8 cellular contexts compared by ENCODE assay signal in the genomic region with DNA sequence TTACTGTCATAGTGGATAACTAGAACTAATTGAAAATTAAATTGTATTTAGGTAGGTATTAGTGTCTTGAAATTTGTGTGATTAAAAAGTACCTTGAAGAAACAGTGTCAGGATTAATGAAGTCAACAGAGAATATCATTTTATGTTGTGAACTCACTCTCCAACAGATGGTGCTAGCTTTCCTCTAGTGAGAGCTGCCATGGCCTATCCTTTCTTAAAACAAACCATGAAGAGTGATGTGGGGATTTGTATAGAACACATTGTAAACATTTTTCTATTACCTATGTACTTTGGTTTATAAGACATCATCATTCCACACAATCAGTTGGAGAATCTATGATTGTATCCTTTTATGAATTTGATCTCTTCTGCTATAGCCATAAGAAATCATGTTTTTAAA. TPM values are rescaled to one million over a fixed set of nuclear protein-coding genes. Genes with fewer than 3 reads are reported as not detected.
DNase-seq lines count a peak whose midpoint lies in the region; ATAC-seq and TF ChIP-seq lines count a peak whose summit lies in the region.

No MANE protein-coding gene starts in this region.

- intact Hi-C loops in sciatic nerve (cut with DNase I) = no loop called here

- DNase-seq in ACHN (peak; percentile 53), ELR (ENCODE audit: low read depth) (peak; percentile 64), KBM-7 (peak; percentile 60), SK-MEL-5 (ENCODE audit: low read depth, low spot score) (peak; percentile 61), fibroblast of pulmonary artery (ENCODE audit: low read depth) (peak; percentile 56), sciatic nerve (ENCODE audit: low spot score) (no peak), NCI-H187 (lab: John Stamatoyannopoulos, UW) (no peak)

- ATAC-seq in sciatic nerve = peak; percentile 61
- no peak for ATAC-seq in GM18502 (IDR thresholded peaks at IDR 0.05; ENCODE audit: poor library complexity, unreplicated experiment)

- in situ Hi-C loops in ACHN (cut with HindIII; ENCODE audit: low pct_ligation_motif_present, low pct_unique_long_range_greater_than_20kb, low sequenced_read_pairs) (no loop called here), KBM-7 (cut with MboI; ENCODE audit: low pct_unique_long_range_greater_than_20kb, low sequenced_read_pairs) (no loop called here), SK-MEL-5 (cut with HindIII; ENCODE audit: low pct_unique_long_range_greater_than_20kb, low sequenced_read_pairs) (no loop called here)

- TF ChIP-seq CTCF in fibroblast of pulmonary artery (IDR thresholded peaks at IDR 0.05; ENCODE audit: low read length, missing control alignments) = peak; percentile 66

- H3K4me3 ChIP-seq in fibroblast of pulmonary artery (replicated peaks; ENCODE audit: low read depth, low read length) = no peak overlapping the region

RNA-seq across cellular contexts. Expression of a gene that starts 4.8 kb away (rescaled TPM):
- 0.13 and 0.21 TPM in 2 replicates for total RNA-seq in SK-MEL-5 (2014; rRNA removed; shearing (Covaris generic))
- polyA plus RNA-seq in SK-MEL-5 (2015; cell fraction: cytosol; rRNA removed) = 0.19 and 0.30 TPM in 2 replicates
- polyA plus RNA-seq in SK-MEL-5 (2015; cell fraction: nucleus; rRNA removed) = 0.42 TPM in 1 of 2 replicates, not detected in the other
- 2.0 TPM for total RNA-seq in sciatic nerve

RNA-seq across cellular contexts. Expression of a gene that starts 23.2 kb away (rescaled TPM):
- total RNA-seq in SK-MEL-5 (2014; rRNA removed; shearing (Covaris generic)) = 13.9 and 14.2 TPM in 2 replicates
- 10.6 and 12.7 TPM in 2 replicates for polyA plus RNA-seq in SK-MEL-5 (2015; cell fraction: cytosol; rRNA removed)
- 17.8 and 19.5 TPM in 2 replicates for polyA plus RNA-seq in SK-MEL-5 (2015; cell fraction: nucleus; rRNA removed)
- 16.9 TPM for total RNA-seq in sciatic nerve

RNA-seq across cellular contexts. Expression of a gene that starts 42.1 kb away (rescaled TPM):
- total RNA-seq in SK-MEL-5 (2014; rRNA removed; shearing (Covaris generic)) = 32.4 and 35.4 TPM in 2 replicates
- polyA plus RNA-seq in SK-MEL-5 (2015; cell fraction: cytosol; rRNA removed) = 32.8 and 34.1 TPM in 2 replicates
- polyA plus RNA-seq in SK-MEL-5 (2015; cell fraction: nucleus; rRNA removed) = 28.5 and 40.2 TPM in 2 replicates
- 333 TPM for total RNA-seq in sciatic nerve

Comparison
In these comparisons a context has a peak if more than half of its experiments do, and no peak if none do; other contexts are left out.
1. DNase-seq: peak in ACHN (single experiment), ELR (single experiment), KBM-7 (single experiment), SK-MEL-5 (single experiment) and fibroblast of pulmonary artery (single experiment); none in sciatic nerve (single experiment) and NCI-H187 (0 of 2).